In the genomic region with DNA sequence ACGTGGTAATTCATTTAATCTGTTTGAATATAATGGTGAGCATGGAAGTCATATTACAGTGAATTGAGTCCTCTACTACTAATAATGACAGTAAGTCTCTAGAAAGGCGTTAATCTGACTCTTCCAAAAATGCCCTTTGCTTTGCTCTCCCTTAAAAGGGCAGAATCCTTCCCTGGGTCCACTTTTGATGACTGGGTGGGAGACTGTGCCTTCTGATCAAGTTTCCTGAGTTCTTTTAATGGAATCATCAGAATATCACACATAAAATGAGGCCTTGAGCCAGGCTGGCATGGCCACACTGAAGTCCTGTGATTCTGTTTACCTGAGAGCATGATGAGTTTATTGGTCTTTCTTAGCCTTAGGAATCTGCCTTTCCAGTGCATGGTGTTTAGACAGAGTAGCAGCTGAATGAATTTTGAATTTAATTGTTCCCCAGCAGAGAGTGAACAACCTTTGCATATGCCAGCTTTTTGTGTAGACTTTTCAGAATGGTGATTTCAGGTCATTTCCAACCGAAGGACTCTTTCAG, we compare ENCODE assay signal across 22 cellular contexts. TPM values are rescaled to one million over a fixed set of nuclear protein-coding genes. Genes with fewer than 3 reads are reported as not detected.
"Had no signal": no experiment of that assay in that cellular context is flagged by ENCODE, and none has a peak within 500 bp of the region (broad histone marks: within the 10 kb centered on the region; RNA-seq: fewer than 3 reads in every experiment).

No MANE protein-coding gene starts in this region.

- H3K4me3 ChIP-seq: breast epithelium had no signal

- H3K27me3 ChIP-seq: breast epithelium had no signal

- H3K27ac Mint-ChIP-seq: activated CD4-positive, alpha-beta T cell treated with anti-CD3 and anti-CD28 coated beads, Interleukin-2, amount 10 ng/mL, durations not matched to agents 24 days and 14 days; activated CD8-positive, alpha-beta memory T cell treated with anti-CD3 and anti-CD28 coated beads, Interleukin-2, amount 10 ng/mL, durations not matched to agents 7 days and 5 days; activated naive CD4-positive, alpha-beta T cell treated with anti-CD3 and anti-CD28 coated beads, Interleukin-2, amount 50 U/mL, for 24 hours; activated T-cell treated with anti-CD3 and anti-CD28 coated beads, Interleukin-2, amount 50 U/mL, for 24 hours; activated T-helper 1 cell treated with anti-CD3 and anti-CD28 coated beads, Interleukin-12 subunit alpha, Interleukin-12 subunit beta, Interleukin-2, Interleukin-4 antibody, amounts not matched to agents 30 ng/mL and 10 ng/mL and 1 ng/mL, durations not matched to agents 14 hours and 24 hours and 36 hours; T-helper 1 cell treated with Interleukin-12 subunit alpha and Interleukin-12 subunit beta and Interleukin-4 antibody, amounts not matched to agents 30 μg/mL and 1 μg/mL, for 36 hours; WTC11 had no signal

- H3K36me3 Mint-ChIP-seq: activated CD8-positive, alpha-beta memory T cell treated with anti-CD3 and anti-CD28 coated beads, Interleukin-2, amount 10 ng/mL, durations not matched to agents 7 days and 5 days; activated naive CD4-positive, alpha-beta T cell treated with anti-CD3 and anti-CD28 coated beads, Interleukin-2, amount 50 U/mL, for 24 hours; WTC11 had no signal

- H3K9me3 Mint-ChIP-seq: activated CD4-positive, alpha-beta T cell treated with anti-CD3 and anti-CD28 coated beads, Interleukin-2, amount 10 ng/mL, durations not matched to agents 24 days and 14 days; activated naive CD4-positive, alpha-beta T cell treated with anti-CD3 and anti-CD28 coated beads, Interleukin-2, amount 50 U/mL, for 24 hours; activated T-cell treated with anti-CD3 and anti-CD28 coated beads, Interleukin-2, amount 50 U/mL, for 24 hours; activated T-helper 1 cell treated with anti-CD3 and anti-CD28 coated beads, Interleukin-12 subunit alpha, Interleukin-12 subunit beta, Interleukin-2, Interleukin-4 antibody, amounts not matched to agents 30 ng/mL and 10 ng/mL and 1 ng/mL, durations not matched to agents 14 hours and 24 hours and 36 hours; T-helper 1 cell treated with Interleukin-12 subunit alpha and Interleukin-12 subunit beta and Interleukin-4 antibody, amounts not matched to agents 30 μg/mL and 1 μg/mL, for 36 hours; WTC11 had no signal

- H3K4me1 ChIP-seq: breast epithelium had no signal

- H3K9me3 ChIP-seq: breast epithelium had no signal

- DNase-seq: activated CD4-positive, alpha-beta T cell treated with anti-CD3 and anti-CD28 coated beads for 1 hour; activated CD4-positive, alpha-beta T cell treated with anti-CD3 and anti-CD28 coated beads, Interleukin-2, amount 10 ng/mL, durations not matched to agents 24 days and 14 days; activated CD4-positive, alpha-beta T cell treated with anti-CD3 and anti-CD28 coated beads, Interleukin-2, amount 50 U/mL, for 48 hours; activated CD8-positive, alpha-beta memory T cell treated with anti-CD3 and anti-CD28 coated beads, Interleukin-2, amount 10 ng/mL, durations not matched to agents 7 days and 5 days; activated effector memory CD4-positive, alpha-beta T cell treated with Interleukin-2 at 50 U/mL for 16 hours; activated naive CD4-positive, alpha-beta T cell; activated T-cell treated with anti-CD3 and anti-CD28 coated beads, Interleukin-2, amount 50 U/mL, for 24 hours; aorta; caudate nucleus; Kasumi-1; NCI-H1105 treated with DMSO at 0.1 percent for 48 hours; NCI-H146; NCI-H187 treated with DMSO at 0.1 percent for 48 hours; NCI-H2081 treated with DMSO at 0.1 percent for 48 hours; NCI-H446; NCI-H524; SHP77 treated with DMSO at 0.1 percent for 48 hours had no signal

- H3K36me3 ChIP-seq: breast epithelium had no signal

- H3K27ac ChIP-seq: breast epithelium had no signal

- H3K4me1 Mint-ChIP-seq: activated CD4-positive, alpha-beta T cell treated with anti-CD3 and anti-CD28 coated beads, Interleukin-2, amount 10 ng/mL, durations not matched to agents 24 days and 14 days; activated CD8-positive, alpha-beta memory T cell treated with anti-CD3 and anti-CD28 coated beads, Interleukin-2, amount 10 ng/mL, durations not matched to agents 7 days and 5 days; activated naive CD4-positive, alpha-beta T cell treated with anti-CD3 and anti-CD28 coated beads, Interleukin-2, amount 50 U/mL, for 24 hours; WTC11 had no signal

- ATAC-seq: activated CD8-positive, alpha-beta memory T cell treated with anti-CD3 and anti-CD28 coated beads, Interleukin-2, amount 10 ng/mL, durations not matched to agents 7 days and 5 days; WTC11 had no signal

- H3K4me3 Mint-ChIP-seq: activated CD4-positive, alpha-beta T cell treated with anti-CD3 and anti-CD28 coated beads, Interleukin-2, amount 10 ng/mL, durations not matched to agents 24 days and 14 days; activated CD8-positive, alpha-beta memory T cell treated with anti-CD3 and anti-CD28 coated beads, Interleukin-2, amount 10 ng/mL, durations not matched to agents 7 days and 5 days; activated naive CD4-positive, alpha-beta T cell treated with anti-CD3 and anti-CD28 coated beads, Interleukin-2, amount 50 U/mL, for 24 hours; activated T-cell treated with anti-CD3 and anti-CD28 coated beads, Interleukin-2, amount 50 U/mL, for 24 hours; activated T-helper 1 cell treated with anti-CD3 and anti-CD28 coated beads, Interleukin-12 subunit alpha, Interleukin-12 subunit beta, Interleukin-2, Interleukin-4 antibody, amounts not matched to agents 30 ng/mL and 10 ng/mL and 1 ng/mL, durations not matched to agents 14 hours and 24 hours and 36 hours; T-helper 1 cell treated with Interleukin-12 subunit alpha and Interleukin-12 subunit beta and Interleukin-4 antibody, amounts not matched to agents 30 μg/mL and 1 μg/mL, for 36 hours; WTC11 had no signal

RNA-seq across cellular contexts. Expression of a gene that starts 33.3 kb away (rescaled TPM):
- total RNA-seq: activated CD4-positive, alpha-beta T cell treated with anti-CD3 and anti-CD28 coated beads, Interleukin-2, amount 10 ng/mL, durations not matched to agents 24 days and 14 days had no signal
